Comparison of ENCODE assay signal across 21 cellular contexts in genomic region chr16:78915916-78916315, GRCh38.
"Had no signal": no experiment of that assay in that cellular context is flagged by ENCODE, and none has a peak within 500 bp of the region (broad histone marks: within the 10 kb centered on the region; RNA-seq: fewer than 3 reads in every experiment).

No MANE protein-coding gene starts in this region.

- H3K4me1 ChIP-seq: right atrium auricular region, sigmoid colon, suprapubic skin, thyroid gland had no signal

- H3K4me3 Mint-ChIP-seq: naive B cell, nephron progenitor cell, type B pancreatic cell had no signal

- H3K4me2 ChIP-seq: hepatocyte had no signal

- ATAC-seq: left cardiac atrium, left ventricle myocardium superior had no signal

- H3K27me3 Mint-ChIP-seq: naive B cell, type B pancreatic cell had no signal

- H3K27ac ChIP-seq: hepatocyte, neutrophil, right atrium auricular region, sigmoid colon, skin epidermis, suprapubic skin, thyroid gland had no signal

- DNase-seq: dermis blood vessel endothelial cell; foreskin melanocyte; head of caudate nucleus; kidney; left cardiac atrium; left ventricle myocardium superior; mesenchymal stem cell; naive B cell; nephron progenitor cell; posterior cingulate gyrus; sigmoid colon; stimulated activated CD4-positive, alpha-beta T cell treated with anti-CD3 and anti-CD28 coated beads, Interleukin-2, amount 100 ng/mL, for 24 hours; stimulated activated naive CD4-positive, alpha-beta T cell treated with Interleukin-2 at 50 U/mL for 16 hours; thyroid gland had no signal

- H3K79me2 ChIP-seq: hepatocyte had no signal

- H3K27ac Mint-ChIP-seq: nephron progenitor cell, type B pancreatic cell had no signal

- H2AFZ ChIP-seq: hepatocyte had no signal

- H3K36me3 Mint-ChIP-seq: type B pancreatic cell had no signal

- H3K36me3 ChIP-seq: neutrophil, right atrium auricular region, sigmoid colon, suprapubic skin, thyroid gland had no signal

- H3K27me3 ChIP-seq: hepatocyte, neutrophil, right atrium auricular region, sigmoid colon, suprapubic skin, thyroid gland had no signal

- H3K4me3 ChIP-seq: hepatocyte, lung, right atrium auricular region, sigmoid colon, skin epidermis, suprapubic skin, thyroid gland had no signal
